Comparison of ENCODE assay signal across 8 cellular contexts in the genomic region with DNA sequence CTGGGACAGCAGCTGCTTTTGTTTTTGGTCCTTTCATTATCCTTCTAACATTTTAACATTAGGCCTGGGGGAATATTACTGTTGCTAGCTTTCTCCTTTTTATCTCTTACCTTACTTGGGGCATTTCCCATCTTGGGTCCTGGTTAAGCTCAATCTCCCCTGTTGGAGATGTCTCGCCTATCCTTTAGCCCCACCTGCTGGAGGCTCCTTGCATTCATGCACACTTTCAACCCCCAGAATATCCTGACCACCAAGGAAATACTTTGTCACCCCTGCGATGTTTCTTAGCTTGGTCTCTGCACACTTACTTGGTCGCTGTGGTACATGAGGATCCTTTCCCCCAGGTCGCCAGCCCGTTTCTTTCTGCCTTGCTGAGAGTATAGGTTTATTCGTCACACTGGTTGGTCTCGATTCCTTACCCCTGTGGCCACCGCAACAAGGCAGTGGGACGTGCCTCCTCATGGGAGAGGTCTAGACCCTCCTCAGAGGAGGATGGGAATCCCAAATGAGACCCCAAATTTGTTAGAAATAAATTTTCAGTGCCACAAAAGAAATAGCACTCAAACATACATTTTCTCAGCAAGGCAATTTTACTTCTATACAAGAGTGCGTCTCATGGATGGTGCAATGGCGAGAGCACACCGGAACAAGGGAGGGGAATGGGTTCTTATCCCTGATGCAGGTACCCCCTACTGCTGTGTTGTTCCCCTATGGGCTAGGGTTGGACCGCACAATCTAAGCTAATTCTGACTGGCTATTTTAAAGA. TPM values are rescaled to one million over a fixed set of nuclear protein-coding genes. Genes with fewer than 3 reads are reported as not detected.
DNase-seq lines count a peak whose midpoint lies in the region; ATAC-seq, FAIRE-seq and TF ChIP-seq lines count a peak whose summit lies in the region.

No MANE protein-coding gene starts in this region.

- TF ChIP-seq POLR2A in A549 (IDR thresholded peaks at IDR 0.05; ENCODE audit: low read length): no peak

- 77% methylated on average over 13 of the region's 13 CpGs for WGBS in A549 (ENCODE audit: missing lambda C conversion rate)

- peaks cover 12% of the 10 kb centered on the region for H3K9me3 ChIP-seq in A549
- no peaks in the 10 kb centered on the region for H3K9me3 ChIP-seq in osteoblast (ENCODE audit: low read depth, low read length)

- CTCF ChIA-PET in A549 (lab: Yijun Ruan, JAX): interaction anchor here (0.6 to 1.7 kb wide), 3 partner anchors 10 to 252 kb away, joined by 3 to 6 read pairs (median 4); no protein-coding TSS in a partner anchor
- CTCF ChIA-PET in WTC11 (lab: Charles Lee): interaction anchor here (0.6 to 4.1 kb wide), 65 partner anchors 11 to 363 kb away, joined by 3 to 39 read pairs (median 5); partner anchors contain the start of genes APOL2, APOL4, FOXRED2 and IFT27

- TF ChIP-seq EP300 in A549 (IDR thresholded peaks at IDR 0.05): no peak

- H3K4me2 ChIP-seq in A549 (no peak overlapping the region), osteoblast (ENCODE audit: insufficient read depth, low read length) (no peak overlapping the region)

- TF ChIP-seq CTCF in A549 (IDR thresholded peaks at IDR 0.05): 0 out of 3 replicates have a peak, but pooled peaks have one; percentile 10
- peak; percentile 42; the same call in 1 of the 2 replicates for TF ChIP-seq CTCF in WTC11 (IDR thresholded peaks at IDR 0.05)
- TF ChIP-seq CTCF in choroid plexus epithelial cell (conservative IDR thresholded peaks at IDR 0.05; ENCODE audit: low read depth, low read length): peak; percentile 83
- TF ChIP-seq CTCF in osteoblast (IDR thresholded peaks at IDR 0.05; ENCODE audit: extremely low read depth, low read depth, low read length): peak; percentile 79

- no peaks in the 10 kb centered on the region for H3K4me1 Mint-ChIP-seq in WTC11

- H3K4me3 ChIP-seq in A549: no peak overlapping the region
- H3K4me3 ChIP-seq in choroid plexus epithelial cell (ENCODE audit: low read depth, low read length): no peak overlapping the region
- H3K4me3 ChIP-seq in osteoblast (ENCODE audit: insufficient read depth, low read length): no peak overlapping the region

- no peak overlapping the region; the same call in 1 of the 2 replicates for H3K4me3 Mint-ChIP-seq in WTC11

- H3K4me1 ChIP-seq in A549 (no peaks in the 10 kb centered on the region), osteoblast (ENCODE audit: insufficient read depth, low read length) (no peaks in the 10 kb centered on the region)

- peaks cover 10% of the 10 kb centered on the region for H3K9me3 Mint-ChIP-seq in WTC11

- TF ChIP-seq RAD21 in A549 (conservative IDR thresholded peaks at IDR 0.05 in 1 of 2, IDR thresholded peaks at IDR 0.05 in 1 of 2): peak in 1 of 2 experiments; percentile 68; a peak in 3 of 5 replicates

- H3K36me3 Mint-ChIP-seq in WTC11: peaks cover 20% of the 10 kb centered on the region

- no peaks in the 10 kb centered on the region for H3K79me2 ChIP-seq in osteoblast (ENCODE audit: insufficient read depth, low read length)

- peak in 1 of 2 experiments; percentile 49 for DNase-seq in A549 (ENCODE audit: low read depth in 1 of 2, low spot score in 1 of 2)
- DNase-seq in GM18507 (ENCODE audit: extremely low spot score, insufficient read length, low read depth): no peak
- peak; percentile 77 for DNase-seq in WTC11 (ENCODE audit: low spot score)
- DNase-seq in choroid plexus epithelial cell (ENCODE audit: low read depth): peak; percentile 75
- peak; percentile 89 for DNase-seq in osteoblast (ENCODE audit: insufficient read length, low spot score, missing footprints)
- DNase-seq in NK-92 treated with Interleukin-12 subunit alpha and Interleukin-12 subunit beta, amount 100 ng/mL, for 24 hours (lab: John Stamatoyannopoulos, UW): no peak

- no peaks in the 10 kb centered on the region for H3K36me3 ChIP-seq in osteoblast (ENCODE audit: insufficient read depth, low read length)

- H2AFZ ChIP-seq in osteoblast (ENCODE audit: low read length): no peak overlapping the region

- no peaks in the 10 kb centered on the region for H4K20me1 ChIP-seq in osteoblast (ENCODE audit: insufficient read depth, low read length)

- POLR2A ChIA-PET in A549 (lab: Yijun Ruan, JAX) (no interaction called here), WTC11 (lab: Charles Lee) (interaction anchor here (0.6 kb wide), 1 partner anchor 555 kb away, joined by 3 read pairs; no protein-coding TSS in a partner anchor)

- peaks cover 41% of the 10 kb centered on the region for H3K27me3 Mint-ChIP-seq in WTC11 (ENCODE audit: low read depth)

- ATAC-seq in A549 (no peak), WTC11 (peak; percentile 57), GM19397 (IDR thresholded peaks at IDR 0.05; ENCODE audit: unreplicated experiment) (no peak), HG02885 (IDR thresholded peaks at IDR 0.05; ENCODE audit: poor library complexity, unreplicated experiment) (no peak)

- FAIRE-seq in A549 (lab: Jason Lieb, UNC) (no peak), GM18507 (lab: Jason Lieb, UNC) (peak; percentile 70)

- no peak overlapping the region for H3K27ac Mint-ChIP-seq in WTC11

- no peak overlapping the region for H3K27ac ChIP-seq in A549
- no peak overlapping the region for H3K27ac ChIP-seq in osteoblast (ENCODE audit: low read depth, low read length)

- H3K27me3 ChIP-seq in osteoblast (ENCODE audit: insufficient read depth, low read length): no peaks in the 10 kb centered on the region

TF ChIP-seq in A549, 52 proteins besides CTCF, POLR2A, EP300 and RAD21:
- no peak for TF ChIP-seq HDAC2 (IDR thresholded peaks at IDR 0.05)
- TF ChIP-seq FOXS1 (CRISPR knock-in tag; IDR thresholded peaks at IDR 0.05): no peak
- no peak for TF ChIP-seq CBX2 (IDR thresholded peaks at IDR 0.05; ENCODE audit: borderline replicate concordance, low read depth)
- no peak for TF ChIP-seq ZSCAN20 (CRISPR knock-in tag; IDR thresholded peaks at IDR 0.05)
- no peak for TF ChIP-seq ZNF302 (CRISPR knock-in tag; IDR thresholded peaks at IDR 0.05)
- peak; percentile 14; the same call in 1 of the 3 replicates for TF ChIP-seq SMC3 (IDR thresholded peaks at IDR 0.05)
- TF ChIP-seq, protein P1, sequence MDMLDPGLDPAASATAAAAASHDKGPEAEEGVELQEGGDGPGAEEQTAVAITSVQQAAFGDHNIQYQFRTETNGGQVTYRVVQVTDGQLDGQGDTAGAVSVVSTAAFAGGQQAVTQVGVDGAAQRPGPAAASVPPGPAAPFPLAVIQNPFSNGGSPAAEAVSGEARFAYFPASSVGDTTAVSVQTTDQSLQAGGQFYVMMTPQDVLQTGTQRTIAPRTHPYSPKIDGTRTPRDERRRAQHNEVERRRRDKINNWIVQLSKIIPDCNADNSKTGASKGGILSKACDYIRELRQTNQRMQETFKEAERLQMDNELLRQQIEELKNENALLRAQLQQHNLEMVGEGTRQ (IDR thresholded peaks at IDR 0.05): no peak

TF ChIP-seq in WTC11, 78 proteins besides CTCF, POLR2A, EP300 and RAD21 (continues in another document):
- TF ChIP-seq, protein P2, sequence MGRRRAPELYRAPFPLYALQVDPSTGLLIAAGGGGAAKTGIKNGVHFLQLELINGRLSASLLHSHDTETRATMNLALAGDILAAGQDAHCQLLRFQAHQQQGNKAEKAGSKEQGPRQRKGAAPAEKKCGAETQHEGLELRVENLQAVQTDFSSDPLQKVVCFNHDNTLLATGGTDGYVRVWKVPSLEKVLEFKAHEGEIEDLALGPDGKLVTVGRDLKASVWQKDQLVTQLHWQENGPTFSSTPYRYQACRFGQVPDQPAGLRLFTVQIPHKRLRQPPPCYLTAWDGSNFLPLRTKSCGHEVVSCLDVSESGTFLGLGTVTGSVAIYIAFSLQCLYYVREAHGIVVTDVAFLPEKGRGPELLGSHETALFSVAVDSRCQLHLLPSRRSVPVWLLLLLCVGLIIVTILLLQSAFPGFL (CRISPR knock-in tag; IDR thresholded peaks at IDR 0.05; ENCODE audit: borderline replicate concordance): no peak
- no peak for TF ChIP-seq ZNF263 (CRISPR knock-in tag; IDR thresholded peaks at IDR 0.05; ENCODE audit: low read depth)

RNA-seq across cellular contexts. Expression of gene TXN2, which starts 5.4 kb away (rescaled TPM):
- polyA plus RNA-seq in A549 (2011; rRNA removed) (84.5 and 89.6 TPM in 2 replicates), A549 (2017; fragmentation: RNase III; extraction: RNeasy Plus Mini Kit Qiagen cat#74134 plus additional on column Dnase treatment) (82.2 to 90.5 TPM (median 83.6 TPM) in 3 replicates)
- polyA plus RNA-seq in A549 (2012; cell fraction: cytosol; rRNA removed): 114 and 144 TPM in 2 replicates
- 75.7 and 84.1 TPM in 2 replicates for polyA plus RNA-seq in A549 (2012; cell fraction: nucleus; rRNA removed)
- polyA minus RNA-seq in A549 (2011; rRNA and poly(A)+ RNA removed): 53.2 and 56.1 TPM in 2 replicates
- total RNA-seq in WTC11 (2021) (57.6 to 61.6 TPM (median 58.8 TPM) in 3 replicates), osteoblast (17.4 and 18.6 TPM in 2 replicates)

RNA-seq across cellular contexts. Expression of gene FOXRED2, which starts 20.0 kb away (rescaled TPM):
- 5.7 and 7.2 TPM in 2 replicates for polyA plus RNA-seq in A549 (2011; rRNA removed)
- polyA plus RNA-seq in A549 (2012; cell fraction: cytosol; rRNA removed): 7.8 and 11.3 TPM in 2 replicates
- polyA plus RNA-seq in A549 (2012; cell fraction: nucleus; rRNA removed): 14.2 and 17.7 TPM in 2 replicates
- polyA plus RNA-seq in A549 (2017; fragmentation: RNase III; extraction: RNeasy Plus Mini Kit Qiagen cat#74134 plus additional on column Dnase treatment): 11.6 to 12.3 TPM (median 12.3 TPM) in 3 replicates
- polyA minus RNA-seq in A549 (2011; rRNA and poly(A)+ RNA removed): 9.8 and 12.2 TPM in 2 replicates
- 20.1 to 35.5 TPM (median 31.7 TPM) in 3 replicates for total RNA-seq in WTC11 (2021)
- total RNA-seq in osteoblast: 15.9 and 16.3 TPM in 2 replicates

RNA-seq across cellular contexts. Expression of gene EIF3D, which starts 42.2 kb away (rescaled TPM):
- polyA plus RNA-seq in A549 (2011; rRNA removed) (304 and 326 TPM in 2 replicates), A549 (2017; fragmentation: RNase III; extraction: RNeasy Plus Mini Kit Qiagen cat#74134 plus additional on column Dnase treatment) (171 to 209 TPM (median 186 TPM) in 3 replicates)
- polyA plus RNA-seq in A549 (2012; cell fraction: cytosol; rRNA removed): 308 and 354 TPM in 2 replicates
- 345 and 389 TPM in 2 replicates for polyA plus RNA-seq in A549 (2012; cell fraction: nucleus; rRNA removed)
- 301 and 399 TPM in 2 replicates for polyA minus RNA-seq in A549 (2011; rRNA and poly(A)+ RNA removed)
- total RNA-seq in WTC11 (2021) (211 to 237 TPM (median 216 TPM) in 3 replicates), osteoblast (393 and 412 TPM in 2 replicates)

Comparison
In these comparisons a context has a peak if more than half of its experiments do, and no peak if none do; other contexts are left out.
1. DNase-seq: peak in WTC11 (single experiment), choroid plexus epithelial cell (single experiment) and osteoblast (single experiment); none in GM18507 (single experiment) and NK-92 treated with Interleukin-12 subunit alpha and Interleukin-12 subunit beta, amount 100 ng/mL, for 24 hours (single experiment).
2. CTCF ChIP-seq: peak in every context shown above with its lines; median percentile 83 in choroid plexus epithelial cell; 79 in osteoblast; 42 in WTC11; 10 in A549.
3. Of the 8 proteins assayed by ChIP-seq in both WTC11 and A549: peak only in WTC11: none; only in A549: none; in both: CTCF; in neither: 7.